ENCODE assay signal across 8 cellular contexts in genomic region chr4:38782452-38783108, GRCh38. TPM values are rescaled to one million over a fixed set of nuclear protein-coding genes. Genes with fewer than 3 reads are reported as not detected.
DNase-seq lines count a peak whose midpoint lies in the region; ATAC-seq and TF ChIP-seq lines count a peak whose summit lies in the region.

A gene with protein sequence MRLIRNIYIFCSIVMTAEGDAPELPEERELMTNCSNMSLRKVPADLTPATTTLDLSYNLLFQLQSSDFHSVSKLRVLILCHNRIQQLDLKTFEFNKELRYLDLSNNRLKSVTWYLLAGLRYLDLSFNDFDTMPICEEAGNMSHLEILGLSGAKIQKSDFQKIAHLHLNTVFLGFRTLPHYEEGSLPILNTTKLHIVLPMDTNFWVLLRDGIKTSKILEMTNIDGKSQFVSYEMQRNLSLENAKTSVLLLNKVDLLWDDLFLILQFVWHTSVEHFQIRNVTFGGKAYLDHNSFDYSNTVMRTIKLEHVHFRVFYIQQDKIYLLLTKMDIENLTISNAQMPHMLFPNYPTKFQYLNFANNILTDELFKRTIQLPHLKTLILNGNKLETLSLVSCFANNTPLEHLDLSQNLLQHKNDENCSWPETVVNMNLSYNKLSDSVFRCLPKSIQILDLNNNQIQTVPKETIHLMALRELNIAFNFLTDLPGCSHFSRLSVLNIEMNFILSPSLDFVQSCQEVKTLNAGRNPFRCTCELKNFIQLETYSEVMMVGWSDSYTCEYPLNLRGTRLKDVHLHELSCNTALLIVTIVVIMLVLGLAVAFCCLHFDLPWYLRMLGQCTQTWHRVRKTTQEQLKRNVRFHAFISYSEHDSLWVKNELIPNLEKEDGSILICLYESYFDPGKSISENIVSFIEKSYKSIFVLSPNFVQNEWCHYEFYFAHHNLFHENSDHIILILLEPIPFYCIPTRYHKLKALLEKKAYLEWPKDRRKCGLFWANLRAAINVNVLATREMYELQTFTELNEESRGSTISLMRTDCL (minus strand): TSS chr4:38782990. CDS start chr4:38775590, 7,400 bp downstream.

- H3K27ac Mint-ChIP-seq in CD14-positive monocyte = peak within 1 kb of the TSS; percentile 37 to 78 (median 63)
- no peak within 1 kb of the TSS for H3K27ac Mint-ChIP-seq in activated CD4-positive, alpha-beta T cell treated with anti-CD3 and anti-CD28 coated beads, Interleukin-2, amount 10 ng/mL, durations not matched to agents 24 days and 14 days
- H3K27ac Mint-ChIP-seq in osteocyte (ENCODE audit: unreplicated experiment) = no peak within 1 kb of the TSS

- DNase-seq in CD14-positive monocyte (ENCODE audit: low spot score) (peak; percentile 53), NCI-H2081 treated with DMSO at 0.1 percent for 48 hours (lab: John Stamatoyannopoulos, UW) (peak; percentile 41), fibroblast of the aortic adventitia (ENCODE audit: low read depth) (peak; percentile 69), osteocyte (ENCODE audit: extremely low spot score, unreplicated experiment) (no peak), HCEC 1CT (no peak)
- DNase-seq in activated CD4-positive, alpha-beta T cell treated with anti-CD3 and anti-CD28 coated beads, Interleukin-2, amount 10 ng/mL, durations not matched to agents 24 days and 14 days = peak; percentile 81

- TF ChIP-seq POLR2A in GM18526 (IDR thresholded peaks at IDR 0.05; ENCODE audit: extremely low read depth, insufficient read length) = peak; percentile 46

- H3K4me3 Mint-ChIP-seq in CD14-positive monocyte = peak within 1 kb of the TSS in 1 of 2 donors; percentile 80
- H3K4me3 Mint-ChIP-seq in activated CD4-positive, alpha-beta T cell treated with anti-CD3 and anti-CD28 coated beads, Interleukin-2, amount 10 ng/mL, durations not matched to agents 24 days and 14 days = peak within 1 kb of the TSS; percentile 31
- H3K4me3 Mint-ChIP-seq in osteocyte (ENCODE audit: unreplicated experiment) = no peak within 1 kb of the TSS

- H3K27me3 Mint-ChIP-seq in CD14-positive monocyte (ENCODE audit: low read depth in 3 of 3) (peaks cover 0 to 1% (median 0%) of the 10 kb centered on the region in 3 donors), osteocyte (ENCODE audit: unreplicated experiment) (peaks cover 2% of the 10 kb centered on the region)
- peaks cover 4% of the 10 kb centered on the region for H3K27me3 Mint-ChIP-seq in activated CD4-positive, alpha-beta T cell treated with anti-CD3 and anti-CD28 coated beads, Interleukin-2, amount 10 ng/mL, durations not matched to agents 24 days and 14 days

- H3K9me3 Mint-ChIP-seq in CD14-positive monocyte (peaks cover 0 to 2% (median 0%) of the 10 kb centered on the region in 7 donors), osteocyte (ENCODE audit: unreplicated experiment) (no peaks in the 10 kb centered on the region)
- H3K9me3 Mint-ChIP-seq in activated CD4-positive, alpha-beta T cell treated with anti-CD3 and anti-CD28 coated beads, Interleukin-2, amount 10 ng/mL, durations not matched to agents 24 days and 14 days = peaks cover 3% of the 10 kb centered on the region

- intact Hi-C loops in CD14-positive monocyte (cut with micrococcal nuclease) = loop anchor here in 1 of 2 donors (10.0 kb wide), 1 partner anchor 72 kb away; the partner anchor contains the start of gene TLR6
- intact Hi-C loops in activated CD4-positive, alpha-beta T cell treated with anti-CD3 and anti-CD28 coated beads, Interleukin-2, amount 10 ng/mL, durations not matched to agents 24 days and 14 days (cut with micrococcal nuclease) = loop anchor here (2.0 to 5.0 kb wide), 2 partner anchors 22 to 715 kb away; no protein-coding TSS in a partner anchor

- no peak within 1 kb of the TSS for H3K4me3 ChIP-seq in fibroblast of the aortic adventitia (ENCODE audit: low read depth, low read length)

- H3K36me3 Mint-ChIP-seq in CD14-positive monocyte = no peaks in the 10 kb centered on the region
- peaks cover 2% of the 10 kb centered on the region for H3K36me3 Mint-ChIP-seq in activated CD4-positive, alpha-beta T cell treated with anti-CD3 and anti-CD28 coated beads, Interleukin-2, amount 10 ng/mL, durations not matched to agents 24 days and 14 days (ENCODE audit: low read depth)
- no peaks in the 10 kb centered on the region for H3K36me3 Mint-ChIP-seq in osteocyte (ENCODE audit: unreplicated experiment)

- TF ChIP-seq CTCF in CD14-positive monocyte (IDR thresholded peaks at IDR 0.05) = peak; percentile 90
- TF ChIP-seq CTCF in fibroblast of the aortic adventitia (IDR thresholded peaks at IDR 0.05; ENCODE audit: insufficient read depth, low read length) = peak; percentile 74
- TF ChIP-seq CTCF in osteocyte (IDR thresholded peaks at IDR 0.05) = peak; percentile 76

- H3K4me1 Mint-ChIP-seq in CD14-positive monocyte (peaks cover 45% of the 10 kb centered on the region), osteocyte (ENCODE audit: unreplicated experiment) (peaks cover 2% of the 10 kb centered on the region)
- peaks cover 8% of the 10 kb centered on the region for H3K4me1 Mint-ChIP-seq in activated CD4-positive, alpha-beta T cell treated with anti-CD3 and anti-CD28 coated beads, Interleukin-2, amount 10 ng/mL, durations not matched to agents 24 days and 14 days

- ATAC-seq in HG02973 (IDR thresholded peaks at IDR 0.05; ENCODE audit: unreplicated experiment) = peak; percentile 52

RNA-seq across cellular contexts. Expression of the gene that starts here (rescaled TPM):
- 1 to 10 TPM; 1.1 to 1.2 TPM for polyA plus RNA-seq in CD14-positive monocyte
- not detected in 2 replicates for total RNA-seq in activated CD4-positive, alpha-beta T cell treated with anti-CD3 and anti-CD28 coated beads, Interleukin-2, amount 10 ng/mL, durations not matched to agents 24 days and 14 days
- total RNA-seq in fibroblast of the aortic adventitia (ENCODE audit: low replicate concordance) = not detected in 2 replicates
- not detected in 2 replicates for total RNA-seq in osteocyte

Comparison
In these comparisons a context has a peak if more than half of its experiments do, and no peak if none do; other contexts are left out.
1. Peak in DNase-seq in activated CD4-positive, alpha-beta T cell treated with anti-CD3 and anti-CD28 coated beads, Interleukin-2, amount 10 ng/mL, durations not matched to agents 24 days and 14 days; RNA of the gene not detected or under 1 TPM.
2. Peak in DNase-seq in fibroblast of the aortic adventitia; RNA of the gene not detected or under 1 TPM.
3. DNase-seq: peak in CD14-positive monocyte (single experiment) and NCI-H2081 treated with DMSO at 0.1 percent for 48 hours (single experiment); none in osteocyte (single experiment) and HCEC 1CT (single experiment).
4. H3K27ac Mint-ChIP-seq: peak in CD14-positive monocyte (7 of 7); none in activated CD4-positive, alpha-beta T cell treated with anti-CD3 and anti-CD28 coated beads, Interleukin-2, amount 10 ng/mL, durations not matched to agents 24 days and 14 days (single experiment) and osteocyte (single experiment).
5. Peak in every context shown above with its lines, with median percentiles within 50 percentile points of each other: CTCF ChIP-seq.